13 cellular contexts compared by ENCODE assay signal in genomic region chr19:43332058-43332922, GRCh38. TPM values are rescaled to one million over a fixed set of nuclear protein-coding genes. Genes with fewer than 3 reads are reported as not detected.
"Had no signal": no experiment of that assay in that cellular context is flagged by ENCODE, and none has a peak within 500 bp of the region (broad histone marks: within the 10 kb centered on the region; RNA-seq: fewer than 3 reads in every experiment).

No MANE protein-coding gene starts in this region.

- DNase-seq: hypothalamus, psoas muscle, right lobe of liver, tibial artery had no signal

- H3K36me3 ChIP-seq: cardiac muscle cell, esophagus muscularis mucosa, right lobe of liver, tibial artery, vagina had no signal

- H3K9me3 ChIP-seq: esophagus muscularis mucosa, psoas muscle, right lobe of liver, tibial artery, vagina had no signal

- H3K27ac Mint-ChIP-seq: activated naive CD4-positive, alpha-beta T cell treated with anti-CD3 and anti-CD28 coated beads, Interleukin-2, amount 10 ng/mL, durations not matched to agents 7 days and 5 days; T-helper 2 cell treated with Interferon-gamma antibody and Interleukin-4, amounts not matched to agents 5 μg/mL and 100 μg/mL, for 36 hours had no signal

- H3K4me1 Mint-ChIP-seq: activated naive CD4-positive, alpha-beta T cell treated with anti-CD3 and anti-CD28 coated beads, Interleukin-2, amount 10 ng/mL, durations not matched to agents 7 days and 5 days had no signal

- H3K4me3 Mint-ChIP-seq: activated naive CD4-positive, alpha-beta T cell treated with anti-CD3 and anti-CD28 coated beads, Interleukin-2, amount 10 ng/mL, durations not matched to agents 7 days and 5 days; T-helper 2 cell treated with Interferon-gamma antibody and Interleukin-4, amounts not matched to agents 5 μg/mL and 100 μg/mL, for 36 hours had no signal

- H3K4me3 ChIP-seq: cardiac muscle cell, esophagus muscularis mucosa, psoas muscle, right lobe of liver, tibial artery, vagina had no signal

- H3K9me3 Mint-ChIP-seq: activated naive CD4-positive, alpha-beta T cell treated with anti-CD3 and anti-CD28 coated beads, Interleukin-2, amount 10 ng/mL, durations not matched to agents 7 days and 5 days; T-helper 2 cell treated with Interferon-gamma antibody and Interleukin-4, amounts not matched to agents 5 μg/mL and 100 μg/mL, for 36 hours had no signal

- H3K36me3 Mint-ChIP-seq: activated naive CD4-positive, alpha-beta T cell treated with anti-CD3 and anti-CD28 coated beads, Interleukin-2, amount 10 ng/mL, durations not matched to agents 7 days and 5 days had no signal

- ATAC-seq: psoas muscle had no signal

- H3K27me3 ChIP-seq: cardiac muscle cell, right lobe of liver, tibial artery, vagina had no signal

- H3K27ac ChIP-seq: cardiac muscle cell, esophagus muscularis mucosa, psoas muscle, right lobe of liver, tibial artery, vagina had no signal

- H3K4me1 ChIP-seq: esophagus muscularis mucosa, psoas muscle, right lobe of liver, tibial artery, vagina had no signal

RNA-seq across cellular contexts. Expression of gene CD177, which starts 21.2 kb away (rescaled TPM):
- total RNA-seq: activated CD8-positive, alpha-beta memory T cell treated with anti-CD3 and anti-CD28 coated beads for 36 hours; astrocyte; cardiac muscle cell; osteocyte; vagina had no signal
- polyA plus RNA-seq: cardiac muscle cell, neural cell had no signal
